Comparison of ENCODE assay signal across 13 cellular contexts in genomic region chr6:2232445-2232844, GRCh38. TPM values are rescaled to one million over a fixed set of nuclear protein-coding genes. Genes with fewer than 3 reads are reported as not detected.
DNase-seq lines count a peak whose midpoint lies in the region; ATAC-seq and TF ChIP-seq lines count a peak whose summit lies in the region.
"Had no signal": no experiment of that assay in that cellular context is flagged by ENCODE, and none has a peak within 500 bp of the region (broad histone marks: within the 10 kb centered on the region; RNA-seq: fewer than 3 reads in every experiment).

No MANE protein-coding gene starts in this region.

- ATAC-seq in HG02884 (IDR thresholded peaks at IDR 0.05; ENCODE audit: unreplicated experiment) = peak; percentile 55
- no peak for ATAC-seq in HG03039 (IDR thresholded peaks at IDR 0.05; ENCODE audit: unreplicated experiment)
- no peak for ATAC-seq in left cardiac atrium
- ATAC-seq in HG02588 (IDR thresholded peaks at IDR 0.05; ENCODE audit: unreplicated experiment) = no peak

- intact Hi-C loops in left cardiac atrium (cut with DNase I) = no loop called here

- TF ChIP-seq CTCF in GM13976 (IDR thresholded peaks at IDR 0.05; ENCODE audit: borderline replicate concordance, control extremely low read depth, extremely low read depth, insufficient read depth, missing control alignments) = no peak
- TF ChIP-seq CTCF in GM20000 (IDR thresholded peaks at IDR 0.05; ENCODE audit: extremely low read depth, missing control alignments) = no peak

- in situ Hi-C loops in GM13976 (cut with MboI; ENCODE audit: low sequenced_read_pairs, unreplicated experiment) = no loop called here

- DNase-seq in GM13976 (ENCODE audit: low spot score) (peak; percentile 68), GM20000 (ENCODE audit: low spot score) (peak; percentile 53), SK-N-DZ (ENCODE audit: low spot score) (peak; percentile 15), left cardiac atrium (no peak), NCI-H82 treated with DMSO at 0.1 percent for 48 hours (lab: John Stamatoyannopoulos, UW; ENCODE audit: unreplicated experiment) (no peak)
- DNase-seq: activated naive CD8-positive, alpha-beta T cell treated with anti-CD3 and anti-CD28 coated beads, Interleukin-2, amount 10 ng/mL, durations not matched to agents 7 days and 5 days; DMS153; H7; ovary; stimulated activated naive CD4-positive, alpha-beta T cell had no signal

RNA-seq across cellular contexts. Expression of gene GMDS, which starts 13.0 kb away (rescaled TPM):
- polyA plus RNA-seq in SK-N-DZ (2014; cell fraction: cytosol; rRNA removed) = 12.0 and 14.9 TPM in 2 replicates
- 2.5 and 3.8 TPM in 2 replicates for polyA plus RNA-seq in SK-N-DZ (2014; cell fraction: nucleus; rRNA removed)
- 10 to 100 TPM in 1 of 2 donors, 1 to 10 TPM in 1; 8.4 to 20.8 TPM for total RNA-seq in left cardiac atrium

Comparison
In these comparisons a context has a peak if more than half of its experiments do, and no peak if none do; other contexts are left out.
1. DNase-seq: peak in GM13976 (single experiment), GM20000 (single experiment) and SK-N-DZ (single experiment); none in left cardiac atrium (single experiment) and NCI-H82 treated with DMSO at 0.1 percent for 48 hours (single experiment).